19 cellular contexts compared by ENCODE assay signal in the genomic region with DNA sequence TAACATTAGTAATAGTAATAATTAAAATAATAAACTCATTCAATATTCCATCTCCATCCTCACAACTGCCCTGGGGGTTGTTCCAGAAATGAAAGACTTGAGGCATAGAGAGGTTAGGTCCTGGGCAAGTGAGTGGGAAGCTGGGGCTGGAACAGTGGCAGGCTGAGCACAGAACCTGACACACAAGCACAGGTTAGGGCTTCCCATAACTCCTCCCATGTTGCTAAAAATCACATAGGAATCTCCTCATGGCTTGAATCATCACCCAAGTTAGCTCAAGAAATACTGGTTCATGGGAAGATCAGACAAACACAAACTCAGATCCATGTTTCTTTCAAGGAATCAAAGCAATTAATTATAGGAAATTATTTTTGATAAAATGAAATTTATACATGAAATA.
DNase-seq lines count a peak whose midpoint lies in the region; ATAC-seq, FAIRE-seq and TF ChIP-seq lines count a peak whose summit lies in the region.
"Had no signal": no experiment of that assay in that cellular context is flagged by ENCODE, and none has a peak within 500 bp of the region (broad histone marks: within the 10 kb centered on the region; RNA-seq: fewer than 3 reads in every experiment).

No MANE protein-coding gene starts in this region.

- H3K4me1 ChIP-seq in left ventricle myocardium inferior: peaks cover 16% of the 10 kb centered on the region
- peaks cover 45% of the 10 kb centered on the region for H3K4me1 ChIP-seq in keratinocyte (ENCODE audit: control insufficient read depth, extremely low read depth, insufficient read depth, low read length)
- H3K4me1 ChIP-seq: HAP-1, SJCRH30 had no signal

- H3K9me3 ChIP-seq in left ventricle myocardium inferior (replicated peaks): no peaks in the 10 kb centered on the region
- no peaks in the 10 kb centered on the region for H3K9me3 ChIP-seq in keratinocyte (ENCODE audit: control insufficient read depth, low read depth, low read length)
- H3K9me3 ChIP-seq: HAP-1, SJCRH30 had no signal

- no peaks in the 10 kb centered on the region for H3K9me3 Mint-ChIP-seq in chondrocyte (ENCODE audit: low read depth)

- no peaks in the 10 kb centered on the region for H4K20me1 ChIP-seq in keratinocyte (ENCODE audit: control insufficient read depth, extremely low read depth, insufficient read depth, low read length)

- H3K36me3 Mint-ChIP-seq in chondrocyte (ENCODE audit: low read depth): peaks cover 26% of the 10 kb centered on the region

- TF ChIP-seq CTCF in left ventricle myocardium inferior (IDR thresholded peaks at IDR 0.05; ENCODE audit: borderline replicate concordance): no peak
- TF ChIP-seq CTCF in chondrocyte (IDR thresholded peaks at IDR 0.05): no peak
- TF ChIP-seq CTCF in keratinocyte (optimal IDR thresholded peaks at IDR 0.05 in 1 of 3, IDR thresholded peaks at IDR 0.05 in 1 of 3, conservative IDR thresholded peaks at IDR 0.05 in 1 of 3; ENCODE audit: extremely low read depth in 1 of 3, insufficient read depth in 2 of 3, low read length in 3 of 3): no peak

- intact Hi-C loops in left ventricle myocardium inferior (cut with micrococcal nuclease) (no loop called here), Right ventricle myocardium inferior (cut with DNase I) (no loop called here)

- H3K4me3 Mint-ChIP-seq in chondrocyte (ENCODE audit: unreplicated experiment): no peak overlapping the region

- no peak overlapping the region for H2AFZ ChIP-seq in keratinocyte (ENCODE audit: control insufficient read depth, low read length)

- no peaks in the 10 kb centered on the region for H3K9me1 ChIP-seq in keratinocyte (ENCODE audit: control insufficient read depth, extremely low read depth, insufficient read depth, low read length)

- H3K27ac ChIP-seq in left ventricle myocardium inferior (replicated peaks) (peak overlapping the region; percentile 71), keratinocyte (ENCODE audit: control insufficient read depth, insufficient read depth, low read length) (peak overlapping the region; percentile 64)
- H3K27ac ChIP-seq: C4-2B, SJCRH30 had no signal

- H3K27ac Mint-ChIP-seq in chondrocyte (ENCODE audit: unreplicated experiment): peak overlapping the region; percentile 90

- FAIRE-seq in keratinocyte (lab: Jason Lieb, UNC): peak; percentile 43
- FAIRE-seq: K562 had no signal

- dilution Hi-C loops in keratinocyte (cut with MboI; ENCODE audit: extremely low pct_ligation_motif_present, low sequenced_read_pairs): no loop called here

- peak overlapping the region; percentile 7 for H3K4me2 ChIP-seq in keratinocyte (ENCODE audit: control insufficient read depth, extremely low read depth, insufficient read depth, low read depth, low read length)

- DNase-seq in left ventricle myocardium inferior (no peak), Right ventricle myocardium inferior (ENCODE audit: missing footprints) (no peak), chondrocyte (ENCODE audit: low spot score) (no peak), keratinocyte (ENCODE audit: low read depth, low spot score) (no peak), MV-4-11 (lab: John Stamatoyannopoulos, UW) (no peak), DMS153 (lab: John Stamatoyannopoulos, UW) (no peak), NCI-H2171 (lab: John Stamatoyannopoulos, UW) (no peak)
- DNase-seq: 8988T; COR-L47; NCI-H1417 treated with DMSO at 0.1 percent for 48 hours; NCI-H1930; NCI-H446 treated with DMSO at 0.1 percent for 48 hours; NK-92 treated with Interleukin-12 subunit alpha and Interleukin-12 subunit beta, amount 100 ng/mL, for 24 hours; OCI-M1; SJCRH30 had no signal

- ATAC-seq in Right ventricle myocardium inferior (no peak), GM19324 (IDR thresholded peaks at IDR 0.05; ENCODE audit: low FRiP score, unreplicated experiment) (no peak)
- ATAC-seq: K562 had no signal

- H3K79me2 ChIP-seq in keratinocyte (ENCODE audit: control insufficient read depth, insufficient read depth, low read length): no peaks in the 10 kb centered on the region

- H3K27me3 ChIP-seq in left ventricle myocardium inferior (ENCODE audit: low read depth): no peaks in the 10 kb centered on the region
- no peaks in the 10 kb centered on the region for H3K27me3 ChIP-seq in keratinocyte (ENCODE audit: control insufficient read depth, extremely low read depth, insufficient read depth, low read length)
- H3K27me3 ChIP-seq: SJCRH30 had no signal

- H3K36me3 ChIP-seq in left ventricle myocardium inferior (peaks cover 9% of the 10 kb centered on the region), keratinocyte (ENCODE audit: control insufficient read depth in 2 of 2, extremely low read depth in 1 of 2, insufficient read depth in 2 of 2, low read length in 2 of 2) (no peaks in the 10 kb centered on the region)
- H3K36me3 ChIP-seq: HAP-1, SJCRH30 had no signal

- H3K4me3 ChIP-seq in left ventricle myocardium inferior (no peak overlapping the region), keratinocyte (ENCODE audit: control insufficient read depth in 2 of 3, extremely low read depth in 1 of 3, insufficient read depth in 2 of 3, low read depth in 1 of 3, low read length in 3 of 3) (no peak overlapping the region)
- H3K4me3 ChIP-seq: HAP-1, K562, SJCRH30 had no signal

- no peak overlapping the region for H3K9ac ChIP-seq in keratinocyte (ENCODE audit: control insufficient read depth, extremely low read depth, insufficient read depth, low read length)

- H3K27me3 Mint-ChIP-seq in chondrocyte (ENCODE audit: low read depth): no peaks in the 10 kb centered on the region

- H3K4me1 Mint-ChIP-seq in chondrocyte (ENCODE audit: low read depth): peaks cover 68% of the 10 kb centered on the region
